ENCODE assay signal across 27 cellular contexts in the genomic region with DNA sequence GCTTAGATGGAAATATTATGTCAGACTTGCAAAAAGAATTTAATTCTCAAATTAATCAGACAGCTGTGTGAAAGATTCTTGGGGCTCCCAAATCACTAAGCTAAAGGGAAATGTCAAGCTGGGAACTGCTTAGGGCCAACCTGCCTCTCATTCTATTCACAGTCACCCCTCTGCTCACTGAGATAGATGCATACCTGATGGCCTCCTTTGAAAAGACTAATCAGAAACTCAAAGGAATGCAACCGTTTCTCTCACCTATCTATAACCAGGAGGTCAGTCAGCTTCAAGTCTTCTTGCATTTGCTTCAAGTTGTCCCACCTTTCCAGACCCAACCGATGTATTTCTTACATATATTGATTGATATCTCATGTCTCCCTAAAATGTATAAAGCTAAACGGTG.
"Had no signal": no experiment of that assay in that cellular context is flagged by ENCODE, and none has a peak within 500 bp of the region (broad histone marks: within the 10 kb centered on the region; RNA-seq: fewer than 3 reads in every experiment).

No MANE protein-coding gene starts in this region.

- H3K27ac ChIP-seq: neutrophil, parathyroid adenoma, psoas muscle, right lobe of liver, sigmoid colon, stomach, tibial artery, transverse colon, upper lobe of right lung, vagina had no signal

- DNase-seq: naive thymus-derived CD4-positive, alpha-beta T cell; natural killer cell; nucleus accumbens; posterior cingulate gyrus; psoas muscle; right cardiac atrium; right lobe of liver; sigmoid colon; small intestine; stimulated activated CD4-positive, alpha-beta T cell treated with anti-CD3 and anti-CD28 coated beads, Interleukin-15, amount 100 ng/mL, for 24 hours; stimulated activated CD4-positive, alpha-beta T cell treated with anti-CD3 and anti-CD28 coated beads, Interleukin-2, amount 100 ng/mL, for 24 hours; stimulated activated CD4-positive, alpha-beta T cell treated with anti-CD3 and anti-CD28 coated beads, Interleukin-2, amount 100 ng/mL, for 48 hours; stimulated activated CD4-positive, alpha-beta T cell treated with anti-CD3 and anti-CD28 coated beads, Interleukin-4, amount 100 ng/mL, for 24 hours; stimulated activated naive B cell treated with anti-CD40 and anti-IgM and Interleukin-4, amounts not matched to agents 10 μg/mL and 1 μg/mL and 100 μg/mL, for 72 hours; stimulated activated naive CD4-positive, alpha-beta T cell treated with Interleukin-2 at 50 U/mL for 16 hours; stomach; tibial artery; transverse colon; upper lobe of right lung had no signal

- H3K27me3 Mint-ChIP-seq: naive thymus-derived CD4-positive, alpha-beta T cell; progenitor cell of endocrine pancreas; stimulated activated naive B cell treated with anti-CD40 and anti-IgM and Interleukin-4, amounts not matched to agents 10 μg/mL and 1 μg/mL and 100 μg/mL, for 72 hours; stimulated activated naive CD8-positive, alpha-beta T cell treated with anti-CD3 and anti-CD28 coated beads, Interleukin-15, Interleukin-2, amounts not matched to agents 100 ng/mL and 50 ng/mL, for 24 hours; type B pancreatic cell had no signal

- H3K9ac ChIP-seq: parathyroid adenoma had no signal

- FAIRE-seq: small intestine had no signal

- H3K4me1 Mint-ChIP-seq: naive thymus-derived CD4-positive, alpha-beta T cell; natural killer cell; nephron; stimulated activated effector memory CD8-positive, alpha-beta T cell treated with anti-CD3 and anti-CD28 coated beads, Interleukin-12 subunit alpha, Interleukin-12 subunit beta, amount 100 ng/mL, for 72 hours; stimulated activated naive B cell treated with anti-CD40 and anti-IgM and Interleukin-4, amounts not matched to agents 10 μg/mL and 1 μg/mL and 100 μg/mL, for 72 hours had no signal

- H3K27me3 ChIP-seq: neutrophil, right lobe of liver, sigmoid colon, stomach, tibial artery, transverse colon, upper lobe of right lung, vagina had no signal

- H3K4me3 ChIP-seq: psoas muscle, right lobe of liver, sigmoid colon, stomach, tibial artery, transverse colon, upper lobe of right lung, vagina had no signal

- H3K79me2 ChIP-seq: parathyroid adenoma had no signal

- H3K9me3 Mint-ChIP-seq: nephron; stimulated activated naive B cell treated with anti-CD40 and anti-IgM and Interleukin-4, amounts not matched to agents 10 μg/mL and 1 μg/mL and 100 μg/mL, for 72 hours; stimulated activated naive CD8-positive, alpha-beta T cell treated with anti-CD3 and anti-CD28 coated beads, Interleukin-15, Interleukin-2, amounts not matched to agents 100 ng/mL and 50 ng/mL, for 24 hours; type B pancreatic cell had no signal

- H3K4me3 Mint-ChIP-seq: naive thymus-derived CD4-positive, alpha-beta T cell; natural killer cell; nephron; stimulated activated effector memory CD8-positive, alpha-beta T cell treated with anti-CD3 and anti-CD28 coated beads, Interleukin-12 subunit alpha, Interleukin-12 subunit beta, amount 100 ng/mL, for 72 hours; stimulated activated naive B cell treated with anti-CD40 and anti-IgM and Interleukin-4, amounts not matched to agents 10 μg/mL and 1 μg/mL and 100 μg/mL, for 72 hours; stimulated activated naive CD8-positive, alpha-beta T cell treated with anti-CD3 and anti-CD28 coated beads, Interleukin-15, Interleukin-2, amounts not matched to agents 100 ng/mL and 50 ng/mL, for 24 hours; type B pancreatic cell had no signal

- H3K9me3 ChIP-seq: neutrophil, psoas muscle, right lobe of liver, sigmoid colon, stomach, tibial artery, transverse colon, upper lobe of right lung, vagina had no signal

- ATAC-seq: naive thymus-derived CD4-positive, alpha-beta T cell; natural killer cell; psoas muscle; right cardiac atrium; right lobe of liver; stimulated activated effector memory CD8-positive, alpha-beta T cell treated with anti-CD3 and anti-CD28 coated beads, Interleukin-12 subunit alpha, Interleukin-12 subunit beta, amount 100 ng/mL, for 72 hours; stimulated activated naive B cell treated with anti-CD40 and anti-IgM and Interleukin-4, amounts not matched to agents 10 μg/mL and 1 μg/mL and 100 μg/mL, for 72 hours; upper lobe of right lung had no signal

- H3K36me3 ChIP-seq: neutrophil, right lobe of liver, sigmoid colon, stomach, tibial artery, transverse colon, upper lobe of right lung, vagina had no signal

- H3K27ac Mint-ChIP-seq: naive thymus-derived CD4-positive, alpha-beta T cell; natural killer cell; nephron; progenitor cell of endocrine pancreas; stimulated activated effector memory CD8-positive, alpha-beta T cell treated with anti-CD3 and anti-CD28 coated beads, Interleukin-12 subunit alpha, Interleukin-12 subunit beta, amount 100 ng/mL, for 72 hours; stimulated activated naive B cell treated with anti-CD40 and anti-IgM and Interleukin-4, amounts not matched to agents 10 μg/mL and 1 μg/mL and 100 μg/mL, for 72 hours; stimulated activated naive CD8-positive, alpha-beta T cell treated with anti-CD3 and anti-CD28 coated beads, Interleukin-15, Interleukin-2, amounts not matched to agents 100 ng/mL and 50 ng/mL, for 24 hours; type B pancreatic cell had no signal

- H2AFZ ChIP-seq: parathyroid adenoma had no signal

- H3K36me3 Mint-ChIP-seq: natural killer cell; stimulated activated effector memory CD8-positive, alpha-beta T cell treated with anti-CD3 and anti-CD28 coated beads, Interleukin-12 subunit alpha, Interleukin-12 subunit beta, amount 100 ng/mL, for 72 hours; stimulated activated naive B cell treated with anti-CD40 and anti-IgM and Interleukin-4, amounts not matched to agents 10 μg/mL and 1 μg/mL and 100 μg/mL, for 72 hours; type B pancreatic cell had no signal

- H3K4me1 ChIP-seq: parathyroid adenoma, psoas muscle, right lobe of liver, sigmoid colon, stomach, tibial artery, transverse colon, upper lobe of right lung, vagina had no signal
